ENCODE assay signal across 8 cellular contexts in genomic region chr13:24923305-24923640, GRCh38.
A peak's percentile ranks its signal among the peaks of the same experiment; 100 is the strongest.
DNase-seq lines count a peak whose midpoint lies in the region; ATAC-seq and TF ChIP-seq lines count a peak whose summit lies in the region.

No MANE protein-coding gene starts in this region.

- peak overlapping the region; percentile 73 to 95 (median 91) for H3K27ac Mint-ChIP-seq in naive thymus-derived CD4-positive, alpha-beta T cell

- intact Hi-C loops in naive thymus-derived CD4-positive, alpha-beta T cell (cut with micrococcal nuclease): loop anchor here (1.0 to 10.0 kb wide), 13 partner anchors 82 to 1548 kb away; partner anchors contain the start of genes MTMR6 (in 2 of the 2), SPATA13 (in 2 of the 2), ATP12A (in 1 of the 2) and CDK8 (in 1 of the 2)

- TF ChIP-seq RAD21 in SK-N-SH (IDR thresholded peaks at IDR 0.05; ENCODE audit: low read length): no peak

- H2AFZ ChIP-seq in SK-N-SH (ENCODE audit: low read depth): peak overlapping the region; percentile 94

- H3K9ac ChIP-seq in SK-N-SH: peak overlapping the region; percentile 93

- H3K36me3 ChIP-seq in SK-N-SH (replicated peaks in 1 of 2; ENCODE audit: control insufficient read depth in 1 of 2, insufficient read depth in 2 of 2, low read length in 1 of 2): no peaks in the 10 kb centered on the region
- H3K36me3 ChIP-seq in naive thymus-derived CD4-positive, alpha-beta T cell (ENCODE audit: control insufficient read depth in 2 of 3, insufficient read depth in 3 of 3, low read length in 3 of 3): no peaks in the 10 kb centered on the region

- H3K79me2 ChIP-seq in SK-N-SH (ENCODE audit: insufficient read depth): peaks cover 43% of the 10 kb centered on the region

- H3K9me3 ChIP-seq in SK-N-SH: no peaks in the 10 kb centered on the region
- no peaks in the 10 kb centered on the region for H3K9me3 ChIP-seq in naive thymus-derived CD4-positive, alpha-beta T cell (ENCODE audit: control insufficient read depth in 2 of 3, low read length in 3 of 3)

- peak overlapping the region; percentile 89 to 100 (median 98) for H3K4me3 Mint-ChIP-seq in naive thymus-derived CD4-positive, alpha-beta T cell

- TF ChIP-seq POLR2A in erythroblast (IDR thresholded peaks at IDR 0.05; ENCODE audit: low read length): peak; percentile 81

- H4K20me1 ChIP-seq in SK-N-SH (ENCODE audit: insufficient read depth): no peaks in the 10 kb centered on the region

- no peak for TF ChIP-seq EP300 in SK-N-SH (IDR thresholded peaks at IDR 0.05; ENCODE audit: borderline replicate concordance in 1 of 2, low read depth in 1 of 2, low read length in 1 of 2)

- peaks cover 0 to 5% (median 0%) of the 10 kb centered on the region in 5 donors for H3K36me3 Mint-ChIP-seq in naive thymus-derived CD4-positive, alpha-beta T cell

- peak overlapping the region; percentile 97 to 99 for H3K27ac ChIP-seq in SK-N-SH (ENCODE audit: low read depth in 2 of 2, low read length in 1 of 2)
- peak overlapping the region; percentile 71 for H3K27ac ChIP-seq in naive thymus-derived CD4-positive, alpha-beta T cell (ENCODE audit: low read depth, low read length)

- TF ChIP-seq CTCF in SK-N-SH (IDR thresholded peaks at IDR 0.05): no peak

- peak overlapping the region; percentile 96 to 100 for H3K4me3 ChIP-seq in SK-N-SH (ENCODE audit: low read depth in 2 of 2, low read length in 1 of 2)
- H3K4me3 ChIP-seq in naive thymus-derived CD4-positive, alpha-beta T cell (ENCODE audit: low read length): peak overlapping the region; percentile 78

- WGBS in SK-N-SH (ENCODE audit: low lambda C conversion rate): 6% methylated on average over 8 of the region's 8 CpGs

- H3K27me3 ChIP-seq in SK-N-SH (ENCODE audit: insufficient read depth): no peaks in the 10 kb centered on the region
- no peaks in the 10 kb centered on the region for H3K27me3 ChIP-seq in naive thymus-derived CD4-positive, alpha-beta T cell (ENCODE audit: control insufficient read depth in 2 of 2, insufficient read depth in 2 of 2, low read length in 2 of 2)

- CTCF ChIA-PET in SK-N-SH (lab: Yijun Ruan, JAX): no interaction called here
- CTCF ChIA-PET in naive thymus-derived CD4-positive, alpha-beta T cell (lab: Charles Lee): no interaction called here

- DNase-seq in DMS 273 treated with DMSO at 0.1 percent for 48 hours (lab: John Stamatoyannopoulos, UW) (peak; percentile 12), GM19238 (ENCODE audit: insufficient read length, low spot score) (peak; percentile 34), SK-N-SH (peak; percentile 39), erythroblast (lab: John Stamatoyannopoulos, UW) (peak; percentile 81 to 85), NCI-H1930 (lab: John Stamatoyannopoulos, UW) (no peak), KBM-7 (no peak)
- peak in 2 of 9 donors; percentile 29 to 44 for DNase-seq in naive thymus-derived CD4-positive, alpha-beta T cell

- H3F3A ChIP-seq in SK-N-SH (replicated peaks; ENCODE audit: insufficient read depth): peaks cover 11% of the 10 kb centered on the region

- H3K4me1 ChIP-seq in SK-N-SH (ENCODE audit: control insufficient read depth in 1 of 2, insufficient read depth in 2 of 2, low read depth in 1 of 2, low read length in 1 of 2): peaks cover 3 to 4% of the 10 kb centered on the region in 2 experiments; a peak in 2 of 4 replicates
- H3K4me1 ChIP-seq in naive thymus-derived CD4-positive, alpha-beta T cell (ENCODE audit: control insufficient read depth in 2 of 2, insufficient read depth in 2 of 2, low read length in 2 of 2): no peaks in the 10 kb centered on the region

- H3K9me3 Mint-ChIP-seq in naive thymus-derived CD4-positive, alpha-beta T cell: peaks cover 0 to 2% (median 0%) of the 10 kb centered on the region in 11 donors

- peaks cover 0 to 22% (median 14%) of the 10 kb centered on the region in 7 donors for H3K4me1 Mint-ChIP-seq in naive thymus-derived CD4-positive, alpha-beta T cell

- POLR2A ChIA-PET in SK-N-SH (lab: Yijun Ruan, JAX): no interaction called here
- POLR2A ChIA-PET in naive thymus-derived CD4-positive, alpha-beta T cell (lab: Charles Lee): no interaction called here

- in situ Hi-C loops in KBM-7 (cut with MboI; ENCODE audit: low pct_unique_long_range_greater_than_20kb, low sequenced_read_pairs): no loop called here

- H3K4me2 ChIP-seq in SK-N-SH: peak overlapping the region; percentile 92

- no peaks in the 10 kb centered on the region for H3K9me2 ChIP-seq in SK-N-SH

- ATAC-seq in HG03159 (IDR thresholded peaks at IDR 0.05; ENCODE audit: unreplicated experiment): peak; percentile 61
- ATAC-seq in naive thymus-derived CD4-positive, alpha-beta T cell: peak; percentile 21

- peaks cover 0 to 13% (median 0%) of the 10 kb centered on the region in 5 donors for H3K27me3 Mint-ChIP-seq in naive thymus-derived CD4-positive, alpha-beta T cell

TF ChIP-seq in SK-N-SH, 30 proteins besides CTCF, POLR2A, EP300 and RAD21:
- TF ChIP-seq JUND (IDR thresholded peaks at IDR 0.05) (no peak), NFIC (IDR thresholded peaks at IDR 0.05; ENCODE audit: borderline replicate concordance) (no peak), GATA2 (CRISPR knock-in tag; IDR thresholded peaks at IDR 0.05) (no peak), USF2 (IDR thresholded peaks at IDR 0.05; ENCODE audit: borderline replicate concordance, low read depth, low read length) (no peak), SMC3 (IDR thresholded peaks at IDR 0.05; ENCODE audit: low read depth, low read length) (no peak), MXI1 (IDR thresholded peaks at IDR 0.05; ENCODE audit: low read depth, low read length) (no peak), RCOR1 (IDR thresholded peaks at IDR 0.05; ENCODE audit: low read length) (no peak), EZH2phosphoT487 (IDR thresholded peaks at IDR 0.05; ENCODE audit: borderline replicate concordance, low read depth) (no peak), FOXM1 (IDR thresholded peaks at IDR 0.05; ENCODE audit: low read depth) (no peak), PBX3 (IDR thresholded peaks at IDR 0.05) (no peak), TCF12 (IDR thresholded peaks at IDR 0.05) (no peak), FOXJ3 (CRISPR knock-in tag; IDR thresholded peaks at IDR 0.05) (no peak), MEF2A (IDR thresholded peaks at IDR 0.05; ENCODE audit: borderline replicate concordance, low read depth) (no peak), NRF1 (IDR thresholded peaks at IDR 0.05; ENCODE audit: low read depth, low read length) (no peak), ELF1 (IDR thresholded peaks at IDR 0.05) (no peak), GABPA (IDR thresholded peaks at IDR 0.05; ENCODE audit: low read depth) (no peak), ZBTB33 (IDR thresholded peaks at IDR 0.05; ENCODE audit: borderline replicate concordance, low read depth) (no peak), POLR2AphosphoS5 (IDR thresholded peaks at IDR 0.05; ENCODE audit: low read depth, low read length) (no peak)

Comparison
In these comparisons a context has a peak if more than half of its experiments do, and no peak if none do; other contexts are left out.
1. DNase-seq: peak in DMS 273 treated with DMSO at 0.1 percent for 48 hours (single experiment), GM19238 (single experiment), SK-N-SH (single experiment) and erythroblast (2 of 2); none in NCI-H1930 (0 of 2) and KBM-7 (single experiment).